Comparison of ENCODE assay signal across 14 cellular contexts in the genomic region with DNA sequence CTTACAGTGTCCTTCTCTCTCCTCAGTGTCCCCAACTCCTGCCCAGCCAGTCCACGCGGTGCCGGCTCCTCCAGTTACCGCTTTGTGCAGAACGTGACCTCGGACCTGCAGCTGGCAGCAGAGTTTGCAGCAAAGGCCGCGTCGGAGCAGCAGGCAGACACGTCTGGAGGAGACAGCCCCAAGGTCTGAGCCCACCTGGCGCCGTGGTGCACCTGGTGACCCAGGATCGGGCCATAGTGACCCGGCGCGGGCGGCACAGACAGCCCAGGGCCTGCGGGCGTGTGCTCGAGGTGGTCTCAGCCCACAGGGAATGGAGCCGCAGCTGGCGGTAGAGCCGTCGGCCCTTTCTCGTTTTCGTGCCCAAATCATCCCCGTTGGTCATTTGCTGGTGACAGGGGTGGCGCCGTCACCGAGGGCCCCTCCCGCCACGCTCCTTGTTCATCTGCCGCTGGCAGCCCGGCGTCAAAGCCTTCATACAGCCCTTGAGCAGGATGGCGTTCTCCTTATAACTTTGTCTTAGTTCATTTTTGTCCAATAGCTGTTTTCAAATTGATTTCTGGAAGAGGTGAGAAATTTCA.
"Had no signal": no experiment of that assay in that cellular context is flagged by ENCODE, and none has a peak within 500 bp of the region (broad histone marks: within the 10 kb centered on the region; RNA-seq: fewer than 3 reads in every experiment).

No MANE protein-coding gene starts in this region.

- H3K9me3 Mint-ChIP-seq: activated B cell treated with CpG ODN at 0.5 μM for 24 hours; activated CD4-positive, alpha-beta memory T cell treated with anti-CD3 and anti-CD28 coated beads for 36 hours; activated CD4-positive, alpha-beta T cell treated with anti-CD3 and anti-CD28 coated beads, Interleukin-2, amount 10 ng/mL, durations not matched to agents 7 days and 5 days; activated naive CD4-positive, alpha-beta T cell treated with anti-CD3 and anti-CD28 coated beads, Interleukin-2, amount 50 U/mL, for 72 hours; activated naive CD8-positive, alpha-beta T cell treated with anti-CD3 and anti-CD28 coated beads, Interleukin-2, amount 50 U/mL, for 24 hours; activated T-cell treated with anti-CD3 and anti-CD28 coated beads, Interleukin-2, amount 50 U/mL, for 4 hours; brain had no signal

- DNase-seq: NCI-H1436 treated with DMSO at 0.1 percent for 48 hours; NK-92 treated with Interleukin-12 subunit alpha and Interleukin-12 subunit beta, amount 100 ng/mL, for 24 hours; SIG-M5 had no signal

- H3K27me3 Mint-ChIP-seq: activated B cell treated with CpG ODN at 0.5 μM for 24 hours; activated CD4-positive, alpha-beta memory T cell treated with anti-CD3 and anti-CD28 coated beads for 36 hours; activated CD4-positive, alpha-beta T cell treated with anti-CD3 and anti-CD28 coated beads, Interleukin-2, amount 10 ng/mL, durations not matched to agents 7 days and 5 days; activated naive CD8-positive, alpha-beta T cell treated with anti-CD3 and anti-CD28 coated beads, Interleukin-2, amount 50 U/mL, for 24 hours; brain; T-helper 17 cell had no signal

- H3K36me3 Mint-ChIP-seq: activated naive CD4-positive, alpha-beta T cell treated with anti-CD3 and anti-CD28 coated beads, Interleukin-2, amount 50 U/mL, for 72 hours had no signal

- H3K4me3 Mint-ChIP-seq: activated B cell treated with CpG ODN at 0.5 μM for 24 hours; activated CD4-positive, alpha-beta memory T cell treated with anti-CD3 and anti-CD28 coated beads for 36 hours; activated CD4-positive, alpha-beta T cell treated with anti-CD3 and anti-CD28 coated beads, Interleukin-2, amount 10 ng/mL, durations not matched to agents 7 days and 5 days; activated naive CD8-positive, alpha-beta T cell treated with anti-CD3 and anti-CD28 coated beads, Interleukin-2, amount 50 U/mL, for 24 hours; activated T-cell treated with anti-CD3 and anti-CD28 coated beads, Interleukin-2, amount 50 U/mL, for 4 hours; brain; T-helper 17 cell had no signal

- H3K27ac Mint-ChIP-seq: activated B cell treated with CpG ODN at 0.5 μM for 24 hours; activated CD4-positive, alpha-beta memory T cell treated with anti-CD3 and anti-CD28 coated beads for 36 hours; activated naive CD8-positive, alpha-beta T cell treated with anti-CD3 and anti-CD28 coated beads, Interleukin-2, amount 50 U/mL, for 24 hours had no signal

- H3K4me3 ChIP-seq: K562 had no signal

- H3K4me1 Mint-ChIP-seq: brain had no signal

- FAIRE-seq: astrocyte, TTC549 had no signal
